ENCODE assay signal across 2 cellular contexts in the genomic region with DNA sequence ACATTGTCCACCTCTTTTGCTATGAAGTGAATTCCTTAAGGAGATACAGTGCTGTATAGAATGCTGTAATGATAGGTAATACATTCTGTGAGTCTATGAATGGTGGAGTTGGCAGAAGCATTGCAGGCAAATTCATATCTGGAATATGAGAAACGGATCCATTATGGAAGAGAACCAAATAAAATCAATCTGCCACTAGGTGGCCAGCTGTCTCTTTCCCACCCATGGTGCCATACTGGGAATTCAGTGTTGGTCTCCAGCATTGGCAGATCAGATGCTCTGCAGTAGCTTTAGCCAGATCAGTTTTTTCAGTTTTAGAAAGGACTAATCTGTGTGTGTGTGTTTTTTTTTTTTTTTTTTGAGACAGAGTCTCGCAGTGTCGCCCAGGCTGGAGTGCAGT.
TF ChIP-seq lines count a peak whose summit lies in the region.

No MANE protein-coding gene starts in this region.

TF ChIP-seq in HepG2, 621 proteins besides CTCF, POLR2A, EP300 and RAD21:
- TF ChIP-seq SALL1 (CRISPR knock-in tag; IDR thresholded peaks at IDR 0.05): no peak
- TF ChIP-seq ZNF607 (CRISPR knock-in tag; IDR thresholded peaks at IDR 0.05; ENCODE audit: borderline replicate concordance): no peak
- TF ChIP-seq, protein P1, sequence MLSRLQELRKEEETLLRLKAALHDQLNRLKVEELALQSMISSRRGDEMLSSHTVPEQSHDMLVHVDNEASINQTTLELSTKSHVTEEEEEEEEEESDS (CRISPR knock-in tag; IDR thresholded peaks at IDR 0.05; ENCODE audit: borderline replicate concordance): no peak
- no peak for TF ChIP-seq MAFK (conservative IDR thresholded peaks at IDR 0.05 in 1 of 2, IDR thresholded peaks at IDR 0.05 in 1 of 2; ENCODE audit: low read length in 2 of 2)
- TF ChIP-seq, protein P2, sequence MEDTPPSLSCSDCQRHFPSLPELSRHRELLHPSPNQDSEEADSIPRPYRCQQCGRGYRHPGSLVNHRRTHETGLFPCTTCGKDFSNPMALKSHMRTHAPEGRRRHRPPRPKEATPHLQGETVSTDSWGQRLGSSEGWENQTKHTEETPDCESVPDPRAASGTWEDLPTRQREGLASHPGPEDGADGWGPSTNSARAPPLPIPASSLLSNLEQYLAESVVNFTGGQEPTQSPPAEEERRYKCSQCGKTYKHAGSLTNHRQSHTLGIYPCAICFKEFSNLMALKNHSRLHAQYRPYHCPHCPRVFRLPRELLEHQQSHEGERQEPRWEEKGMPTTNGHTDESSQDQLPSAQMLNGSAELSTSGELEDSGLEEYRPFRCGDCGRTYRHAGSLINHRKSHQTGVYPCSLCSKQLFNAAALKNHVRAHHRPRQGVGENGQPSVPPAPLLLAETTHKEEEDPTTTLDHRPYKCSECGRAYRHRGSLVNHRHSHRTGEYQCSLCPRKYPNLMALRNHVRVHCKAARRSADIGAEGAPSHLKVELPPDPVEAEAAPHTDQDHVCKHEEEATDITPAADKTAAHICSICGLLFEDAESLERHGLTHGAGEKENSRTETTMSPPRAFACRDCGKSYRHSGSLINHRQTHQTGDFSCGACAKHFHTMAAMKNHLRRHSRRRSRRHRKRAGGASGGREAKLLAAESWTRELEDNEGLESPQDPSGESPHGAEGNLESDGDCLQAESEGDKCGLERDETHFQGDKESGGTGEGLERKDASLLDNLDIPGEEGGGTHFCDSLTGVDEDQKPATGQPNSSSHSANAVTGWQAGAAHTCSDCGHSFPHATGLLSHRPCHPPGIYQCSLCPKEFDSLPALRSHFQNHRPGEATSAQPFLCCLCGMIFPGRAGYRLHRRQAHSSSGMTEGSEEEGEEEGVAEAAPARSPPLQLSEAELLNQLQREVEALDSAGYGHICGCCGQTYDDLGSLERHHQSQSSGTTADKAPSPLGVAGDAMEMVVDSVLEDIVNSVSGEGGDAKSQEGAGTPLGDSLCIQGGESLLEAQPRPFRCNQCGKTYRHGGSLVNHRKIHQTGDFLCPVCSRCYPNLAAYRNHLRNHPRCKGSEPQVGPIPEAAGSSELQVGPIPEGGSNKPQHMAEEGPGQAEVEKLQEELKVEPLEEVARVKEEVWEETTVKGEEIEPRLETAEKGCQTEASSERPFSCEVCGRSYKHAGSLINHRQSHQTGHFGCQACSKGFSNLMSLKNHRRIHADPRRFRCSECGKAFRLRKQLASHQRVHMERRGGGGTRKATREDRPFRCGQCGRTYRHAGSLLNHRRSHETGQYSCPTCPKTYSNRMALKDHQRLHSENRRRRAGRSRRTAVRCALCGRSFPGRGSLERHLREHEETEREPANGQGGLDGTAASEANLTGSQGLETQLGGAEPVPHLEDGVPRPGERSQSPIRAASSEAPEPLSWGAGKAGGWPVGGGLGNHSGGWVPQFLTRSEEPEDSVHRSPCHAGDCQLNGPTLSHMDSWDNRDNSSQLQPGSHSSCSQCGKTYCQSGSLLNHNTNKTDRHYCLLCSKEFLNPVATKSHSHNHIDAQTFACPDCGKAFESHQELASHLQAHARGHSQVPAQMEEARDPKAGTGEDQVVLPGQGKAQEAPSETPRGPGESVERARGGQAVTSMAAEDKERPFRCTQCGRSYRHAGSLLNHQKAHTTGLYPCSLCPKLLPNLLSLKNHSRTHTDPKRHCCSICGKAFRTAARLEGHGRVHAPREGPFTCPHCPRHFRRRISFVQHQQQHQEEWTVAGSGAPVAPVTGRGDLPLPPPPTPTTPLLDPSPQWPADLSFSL (CRISPR knock-in tag; IDR thresholded peaks at IDR 0.05): no peak
- no peak for TF ChIP-seq BRD4 (CRISPR knock-in tag; IDR thresholded peaks at IDR 0.05)
- no peak for TF ChIP-seq TCF12 (IDR thresholded peaks at IDR 0.05)
- TF ChIP-seq TCF12 (CRISPR knock-in tag; IDR thresholded peaks at IDR 0.05): no peak
- TF ChIP-seq SOX13 (IDR thresholded peaks at IDR 0.05): no peak
- no peak for TF ChIP-seq SOX13 (CRISPR knock-in tag; conservative IDR thresholded peaks at IDR 0.05 in 1 of 2, IDR thresholded peaks at IDR 0.05 in 1 of 2)
- no peak for TF ChIP-seq ZMYM4 (CRISPR knock-in tag; IDR thresholded peaks at IDR 0.05)
- no peak for TF ChIP-seq ZNF644 (CRISPR knock-in tag; IDR thresholded peaks at IDR 0.05; ENCODE audit: low read depth)
- no peak for TF ChIP-seq FOSL1 (CRISPR knock-in tag; IDR thresholded peaks at IDR 0.05; ENCODE audit: borderline replicate concordance)
- TF ChIP-seq NCOA2 (CRISPR knock-in tag; IDR thresholded peaks at IDR 0.05): no peak
- TF ChIP-seq, protein P3, sequence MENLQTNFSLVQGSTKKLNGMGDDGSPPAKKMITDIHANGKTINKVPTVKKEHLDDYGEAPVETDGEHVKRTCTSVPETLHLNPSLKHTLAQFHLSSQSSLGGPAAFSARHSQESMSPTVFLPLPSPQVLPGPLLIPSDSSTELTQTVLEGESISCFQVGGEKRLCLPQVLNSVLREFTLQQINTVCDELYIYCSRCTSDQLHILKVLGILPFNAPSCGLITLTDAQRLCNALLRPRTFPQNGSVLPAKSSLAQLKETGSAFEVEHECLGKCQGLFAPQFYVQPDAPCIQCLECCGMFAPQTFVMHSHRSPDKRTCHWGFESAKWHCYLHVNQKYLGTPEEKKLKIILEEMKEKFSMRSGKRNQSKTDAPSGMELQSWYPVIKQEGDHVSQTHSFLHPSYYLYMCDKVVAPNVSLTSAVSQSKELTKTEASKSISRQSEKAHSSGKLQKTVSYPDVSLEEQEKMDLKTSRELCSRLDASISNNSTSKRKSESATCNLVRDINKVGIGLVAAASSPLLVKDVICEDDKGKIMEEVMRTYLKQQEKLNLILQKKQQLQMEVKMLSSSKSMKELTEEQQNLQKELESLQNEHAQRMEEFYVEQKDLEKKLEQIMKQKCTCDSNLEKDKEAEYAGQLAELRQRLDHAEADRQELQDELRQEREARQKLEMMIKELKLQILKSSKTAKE (CRISPR knock-in tag; IDR thresholded peaks at IDR 0.05; ENCODE audit: borderline replicate concordance): no peak
- TF ChIP-seq ETV6 (CRISPR knock-in tag; conservative IDR thresholded peaks at IDR 0.05): no peak
- TF ChIP-seq NFYB (CRISPR knock-in tag; IDR thresholded peaks at IDR 0.05): no peak

TF ChIP-seq in endothelial cell of umbilical vein, 7 proteins besides CTCF, POLR2A, EP300 and RAD21:
- TF ChIP-seq MYC (IDR thresholded peaks at IDR 0.05; ENCODE audit: low read depth, low read length) (no peak), EZH2 (IDR thresholded peaks at IDR 0.05; ENCODE audit: borderline replicate concordance, low read depth, low read length, severe bottlenecking) (no peak), FOS (IDR thresholded peaks at IDR 0.05; ENCODE audit: borderline replicate concordance, insufficient read depth, low read length) (no peak), POLR2AphosphoS5 (IDR thresholded peaks at IDR 0.05; ENCODE audit: insufficient read depth, low read depth, low read length) (no peak), GATA2 (IDR thresholded peaks at IDR 0.05; ENCODE audit: insufficient read depth, insufficient read length, low read depth, low read length) (no peak), JUN (IDR thresholded peaks at IDR 0.05; ENCODE audit: borderline replicate concordance, insufficient read depth, insufficient read length, low read depth) (no peak)
- TF ChIP-seq, protein P4, sequence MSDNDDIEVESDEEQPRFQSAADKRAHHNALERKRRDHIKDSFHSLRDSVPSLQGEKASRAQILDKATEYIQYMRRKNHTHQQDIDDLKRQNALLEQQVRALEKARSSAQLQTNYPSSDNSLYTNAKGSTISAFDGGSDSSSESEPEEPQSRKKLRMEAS (IDR thresholded peaks at IDR 0.05; ENCODE audit: insufficient read depth, insufficient read length): no peak
